ENCODE assay signal across 14 cellular contexts in genomic region chr10:12717981-12718707, GRCh38.
DNase-seq lines count a peak whose midpoint lies in the region; ATAC-seq and TF ChIP-seq lines count a peak whose summit lies in the region.
"Had no signal": no experiment of that assay in that cellular context is flagged by ENCODE, and none has a peak within 500 bp of the region (broad histone marks: within the 10 kb centered on the region; RNA-seq: fewer than 3 reads in every experiment).

No MANE protein-coding gene starts in this region.

- peak; percentile 57 for DNase-seq in NCI-H82 (lab: John Stamatoyannopoulos, UW)
- no peak for DNase-seq in NCI-H82 treated with DMSO at 0.1 percent for 48 hours (lab: John Stamatoyannopoulos, UW; ENCODE audit: unreplicated experiment)
- DNase-seq in adipocyte (ENCODE audit: low read depth) = peak; percentile 31
- DNase-seq in fibroblast of peridontal ligament (ENCODE audit: extremely low read depth) = peak; percentile 64
- no peak for DNase-seq in gastrocnemius medialis
- no peak for DNase-seq in amygdala (lab: John Stamatoyannopoulos, UW)
- no peak for DNase-seq in KBM-7
- DNase-seq: ACHN; cortex of kidney; NCI-H2171; RPMI8226; stimulated activated CD4-positive, alpha-beta T cell treated with anti-CD3 and anti-CD28 coated beads, Interleukin-12 subunit alpha, Interleukin-12 subunit beta, amount 100 ng/mL, for 4 hours; stimulated activated CD8-positive, alpha-beta memory T cell treated with anti-CD3 and anti-CD28 coated beads, Interleukin-4, amount 100 ng/mL, for 48 hours had no signal

- in situ Hi-C loops in gastrocnemius medialis (cut with MboI; ENCODE audit: low sequenced_read_pairs in 4 of 4) = loop anchor here in 3 of 4 donors (10.0 kb wide), 4 partner anchors 187 to 453 kb away; no protein-coding TSS in a partner anchor
- in situ Hi-C loops in KBM-7 (cut with MboI; ENCODE audit: low pct_unique_long_range_greater_than_20kb, low sequenced_read_pairs) = loop anchor here (25.0 kb wide), 1 partner anchor 344 kb away; no protein-coding TSS in a partner anchor

- peaks cover 33% of the 10 kb centered on the region for H3K4me1 ChIP-seq in adipocyte (ENCODE audit: control insufficient read depth, insufficient read depth, low read length)
- H3K4me1 ChIP-seq in gastrocnemius medialis = peaks cover 5 to 19% of the 10 kb centered on the region in 2 donors

- TF ChIP-seq POLR2A in gastrocnemius medialis (IDR thresholded peaks at IDR 0.05) = no peak

- intact Hi-C loops in gastrocnemius medialis (cut with DNase I; ENCODE audit: low total_unique reads) = loop anchor here (1.0 to 2.0 kb wide), 3 partner anchors 184 to 381 kb away; no protein-coding TSS in a partner anchor

- peak in 4 of 5 experiments; percentile 28 to 41 (median 34) for TF ChIP-seq CTCF in gastrocnemius medialis (IDR thresholded peaks at IDR 0.05 in 4 of 5, conservative IDR thresholded peaks at IDR 0.05 in 1 of 5)

- ATAC-seq in gastrocnemius medialis = no peak
- ATAC-seq in GM19324 (IDR thresholded peaks at IDR 0.05; ENCODE audit: low FRiP score, unreplicated experiment) = no peak

- H3K36me3 ChIP-seq in adipocyte (ENCODE audit: control insufficient read depth, insufficient read depth, low read length, severe bottlenecking) (no peaks in the 10 kb centered on the region), gastrocnemius medialis (no peaks in the 10 kb centered on the region)

- no peak overlapping the region for H3K27ac ChIP-seq in gastrocnemius medialis

- H3K4me3 ChIP-seq in adipocyte (ENCODE audit: low read length) (peak overlapping the region; percentile 25), gastrocnemius medialis (no peak overlapping the region)

- no peaks in the 10 kb centered on the region for H3K9me3 ChIP-seq in adipocyte (ENCODE audit: control insufficient read depth, low read length)
- H3K9me3 ChIP-seq in gastrocnemius medialis = no peaks in the 10 kb centered on the region

- H3K9ac ChIP-seq in adipocyte (ENCODE audit: low read length) = no peak overlapping the region

- H3K27me3 ChIP-seq in adipocyte (replicated peaks; ENCODE audit: control insufficient read depth, insufficient read depth, low read length) = no peaks in the 10 kb centered on the region
- H3K27me3 ChIP-seq in gastrocnemius medialis = no peaks in the 10 kb centered on the region

Comparison
In these comparisons a context has a peak if more than half of its experiments do, and no peak if none do; other contexts are left out.
1. DNase-seq: peak in NCI-H82 (single experiment), adipocyte (single experiment) and fibroblast of peridontal ligament (single experiment); none in NCI-H82 treated with DMSO at 0.1 percent for 48 hours (single experiment), gastrocnemius medialis (0 of 2), amygdala (0 of 56) and KBM-7 (single experiment).